ENCODE assay signal across 23 cellular contexts in genomic region chr5:136067422-136067821, GRCh38. TPM values are rescaled to one million over a fixed set of nuclear protein-coding genes. Genes with fewer than 3 reads are reported as not detected.
"Had no signal": no experiment of that assay in that cellular context is flagged by ENCODE, and none has a peak within 500 bp of the region (broad histone marks: within the 10 kb centered on the region; RNA-seq: fewer than 3 reads in every experiment).

No MANE protein-coding gene starts in this region.

- H3K4me1 ChIP-seq: adrenal gland had no signal

- ATAC-seq: activated naive CD4-positive, alpha-beta T cell treated with anti-CD3 and anti-CD28 coated beads, Interleukin-2, amount 50 U/mL, for 72 hours had no signal

- FAIRE-seq: colon, urothelium cell line had no signal

- H3K27me3 ChIP-seq: adrenal gland, ascending aorta, brain microvascular endothelial cell, stomach, suprapubic skin, tibial nerve had no signal

- H3K9me3 ChIP-seq: adrenal gland, ascending aorta, lower lobe of right lung, stomach, suprapubic skin, tibial nerve had no signal

- H3K4me3 ChIP-seq: adrenal gland, ascending aorta, lower lobe of right lung, stomach, suprapubic skin, tibial nerve had no signal

- H3K4me1 Mint-ChIP-seq: naive B cell, neural crest cell had no signal

- H3K9me3 Mint-ChIP-seq: activated naive CD4-positive, alpha-beta T cell treated with anti-CD3 and anti-CD28 coated beads, Interleukin-2, amount 50 U/mL, for 72 hours had no signal

- H3K27ac Mint-ChIP-seq: activated naive CD4-positive, alpha-beta T cell treated with anti-CD3 and anti-CD28 coated beads, Interleukin-2, amount 50 U/mL, for 72 hours; naive B cell; WTC11 had no signal

- H3K4me3 Mint-ChIP-seq: naive B cell, neural crest cell, WTC11 had no signal

- H3K27ac ChIP-seq: ascending aorta, brain microvascular endothelial cell, lower lobe of right lung, suprapubic skin had no signal

- DNase-seq: activated gamma-delta T cell treated with Interleukin-2 at 50 U/mL for 16 hours; activated T-cell treated with anti-CD3 and anti-CD28 coated beads, Interleukin-2, amount 50 U/mL, for 1 hour; caudate nucleus; effector memory CD4-positive, alpha-beta T cell; foreskin melanocyte; glutamatergic neuron; hippocampal formation; lower lobe of right lung; naive B cell; retina; stimulated activated CD4-positive, alpha-beta T cell treated with anti-CD3 and anti-CD28 coated beads, Interleukin-1b, Interleukin-23, amount 100 ng/mL, for 48 hours; stomach; T-helper 1 cell had no signal

- H3K36me3 ChIP-seq: ascending aorta had no signal

- H3K36me3 Mint-ChIP-seq: naive B cell, WTC11 had no signal

RNA-seq across cellular contexts. Expression of gene TGFBI, which starts 38.6 kb away (rescaled TPM):
- total RNA-seq: activated naive CD4-positive, alpha-beta T cell treated with anti-CD3 and anti-CD28 coated beads, Interleukin-2, amount 50 U/mL, for 72 hours had no signal
